ENCODE assay signal across 24 cellular contexts in genomic region chr15:96392380-96393208, GRCh38.
DNase-seq lines count a peak whose midpoint lies in the region; ATAC-seq and TF ChIP-seq lines count a peak whose summit lies in the region.
"Had no signal": no experiment of that assay in that cellular context is flagged by ENCODE, and none has a peak within 500 bp of the region (broad histone marks: within the 10 kb centered on the region; RNA-seq: fewer than 3 reads in every experiment).

No MANE protein-coding gene starts in this region.

- no peaks in the 10 kb centered on the region for H4K20me1 ChIP-seq in GM23338 (replicated peaks; ENCODE audit: insufficient read depth)
- H4K20me1 ChIP-seq in mammary epithelial cell (ENCODE audit: insufficient read depth, low read length) = no peaks in the 10 kb centered on the region

- H3K27me3 ChIP-seq in GM23338 (ENCODE audit: insufficient read depth) (peaks cover 25% of the 10 kb centered on the region), stomach (no peaks in the 10 kb centered on the region), mammary epithelial cell (ENCODE audit: insufficient read depth, low read length) (no peaks in the 10 kb centered on the region)
- H3K27me3 ChIP-seq: upper lobe of right lung had no signal

- peaks cover 6% of the 10 kb centered on the region for H3K27me3 Mint-ChIP-seq in GM23338 (ENCODE audit: insufficient read depth, low read depth, poor library complexity)
- peaks cover 26% of the 10 kb centered on the region for H3K27me3 Mint-ChIP-seq in WTC11 (ENCODE audit: low read depth)

- H3K27ac ChIP-seq in GM23338 (ENCODE audit: low read depth) (no peak overlapping the region), stomach (peak overlapping the region in 2 of 5 donors; percentile 29 to 49), mammary epithelial cell (ENCODE audit: insufficient read depth, low read depth, low read length) (no peak overlapping the region)
- H3K27ac ChIP-seq: neutrophil, RWPE1, upper lobe of right lung, WERI-Rb-1 had no signal

- no TSS peak for BruUV-seq in mammary epithelial cell (replicated peaks; lab: Mats Ljungman, UMichigan)

- DNase-seq in A172 (ENCODE audit: low spot score) (peak; percentile 11), GM23338 (ENCODE audit: low spot score) (peak; percentile 64), WTC11 (ENCODE audit: low spot score) (no peak), iris pigment epithelial cell (ENCODE audit: low read depth) (peak; percentile 18), NCI-H1417 (lab: John Stamatoyannopoulos, UW) (no peak), stomach (no peak), hippocampal formation (lab: John Stamatoyannopoulos, UW) (no peak), mammary epithelial cell (no peak)
- DNase-seq: ACHN; activated CD4-positive, alpha-beta memory T cell treated with anti-CD3 and anti-CD28 coated beads for 36 hours; activated T-cell treated with anti-CD3 and anti-CD28 coated beads, Interleukin-2, amount 50 U/mL, for 1 hour; CD4-positive, alpha-beta T cell; DMS79 treated with DMSO at 0.1 percent for 48 hours; kidney glomerular epithelial cell; mucosa of descending colon; NK-92 treated with Interleukin-12 subunit alpha and Interleukin-12 subunit beta, amount 100 ng/mL, for 24 hours; upper lobe of right lung; WERI-Rb-1 had no signal

- CTCF ChIA-PET in WTC11 (lab: Charles Lee) = no interaction called here
- CTCF ChIA-PET in mammary epithelial cell (lab: Charles Lee; ENCODE audit: low non-redundant PET) = interaction anchor here (0.6 kb wide), 1 partner anchor 679 kb away, joined by 3 read pairs; no protein-coding TSS in a partner anchor

- H3K4me2 ChIP-seq in GM23338 (peak overlapping the region; percentile 19; the same call in 1 of the 2 replicates), mammary epithelial cell (ENCODE audit: insufficient read depth, low read depth, low read length) (no peak overlapping the region)

- H3K4me3 Mint-ChIP-seq in GM23338 = no peak overlapping the region
- no peak overlapping the region for H3K4me3 Mint-ChIP-seq in WTC11
- H3K4me3 Mint-ChIP-seq: activated CD4-positive, alpha-beta memory T cell treated with anti-CD3 and anti-CD28 coated beads for 36 hours; activated naive CD4-positive, alpha-beta T cell treated with anti-CD3 and anti-CD28 coated beads, Interleukin-2, amount 50 U/mL, for 24 hours; brain; CD4-positive, alpha-beta T cell; dendritic cell treated with granulocyte-macrophage colony-stimulating factor and Interleukin-4, amounts not matched to agents 40 ng/mL and 50 ng/mL, for 4 days; stimulated activated naive CD8-positive, alpha-beta T cell treated with anti-CD3 and anti-CD28 coated beads, Interleukin-15, Interleukin-2, amounts not matched to agents 100 ng/mL and 50 ng/mL, for 24 hours had no signal

- ATAC-seq in GM23338 (peak; percentile 98), WTC11 (peak; percentile 95)
- ATAC-seq: mucosa of descending colon, upper lobe of right lung had no signal

- H3K79me2 ChIP-seq in GM23338 (replicated peaks; ENCODE audit: insufficient read depth) (no peaks in the 10 kb centered on the region), mammary epithelial cell (ENCODE audit: insufficient read depth, low read length) (no peaks in the 10 kb centered on the region)

- H3K4me1 ChIP-seq in GM23338 (ENCODE audit: insufficient read depth) = peaks cover 14% of the 10 kb centered on the region; the same call in 1 of the 2 replicates
- peaks cover 0 to 42% (median 11%) of the 10 kb centered on the region in 4 donors for H3K4me1 ChIP-seq in stomach
- no peaks in the 10 kb centered on the region for H3K4me1 ChIP-seq in mammary epithelial cell (ENCODE audit: insufficient read depth, low read length)
- H3K4me1 ChIP-seq: upper lobe of right lung had no signal

- H3K9me3 ChIP-seq in stomach = no peaks in the 10 kb centered on the region
- H3K9me3 ChIP-seq in mammary epithelial cell (replicated peaks; ENCODE audit: insufficient read depth, low read length) = no peaks in the 10 kb centered on the region
- H3K9me3 ChIP-seq: mucosa of descending colon, neutrophil, upper lobe of right lung had no signal

- no peaks in the 10 kb centered on the region for H3K9me2 ChIP-seq in GM23338 (ENCODE audit: insufficient read depth)

- 57 to 67% (median 67%) methylated on average over 10 of the region's 10 CpGs for WGBS in stomach, 5 donors
- WGBS in mammary epithelial cell (ENCODE audit: low coverage, missing lambda C conversion rate) = 48% methylated on average over 9 of the region's 10 CpGs

- dilution Hi-C loops in mammary epithelial cell (cut with HindIII; ENCODE audit: low sequenced_read_pairs) = no loop called here

- H3K9ac ChIP-seq in mammary epithelial cell (ENCODE audit: insufficient read depth, low read length) = no peak overlapping the region

- no peak overlapping the region for H2AFZ ChIP-seq in GM23338
- H2AFZ ChIP-seq in mammary epithelial cell (ENCODE audit: low read depth, low read length) = no peak overlapping the region

- H3K9me3 Mint-ChIP-seq in GM23338 (no peaks in the 10 kb centered on the region), WTC11 (no peaks in the 10 kb centered on the region)
- H3K9me3 Mint-ChIP-seq: activated naive CD4-positive, alpha-beta T cell treated with anti-CD3 and anti-CD28 coated beads, Interleukin-2, amount 50 U/mL, for 24 hours; brain; dendritic cell treated with granulocyte-macrophage colony-stimulating factor and Interleukin-4, amounts not matched to agents 40 ng/mL and 50 ng/mL, for 4 days had no signal

- POLR2A ChIA-PET in WTC11 (lab: Charles Lee) = no interaction called here

- no peaks in the 10 kb centered on the region for H3K36me3 ChIP-seq in GM23338 (ENCODE audit: insufficient read depth)
- H3K36me3 ChIP-seq in stomach = no peaks in the 10 kb centered on the region
- H3K36me3 ChIP-seq in mammary epithelial cell (ENCODE audit: insufficient read depth, low read length) = no peaks in the 10 kb centered on the region
- H3K36me3 ChIP-seq: neutrophil, upper lobe of right lung, WERI-Rb-1 had no signal

- TF ChIP-seq POLR2A in stomach (IDR thresholded peaks at IDR 0.05) = no peak

- intact Hi-C loops in stomach (cut with DNase I; ENCODE audit: low total_unique reads) (no loop called here), mammary epithelial cell (cut with micrococcal nuclease) (no loop called here)

- TF ChIP-seq CTCF in GM23338 (conservative IDR thresholded peaks at IDR 0.05; ENCODE audit: low read depth in 2 of 2) (no peak), WTC11 (IDR thresholded peaks at IDR 0.05) (no peak), stomach (IDR thresholded peaks at IDR 0.05) (no peak), mammary epithelial cell (conservative IDR thresholded peaks at IDR 0.05 in 1 of 2, IDR thresholded peaks at IDR 0.05 in 1 of 2; ENCODE audit: extremely low read depth in 1 of 2, insufficient read depth in 1 of 2, low read depth in 1 of 2, low read length in 2 of 2) (no peak)

- no peak overlapping the region for H3K4me3 ChIP-seq in GM23338
- no peak overlapping the region for H3K4me3 ChIP-seq in stomach
- no peak overlapping the region for H3K4me3 ChIP-seq in mammary epithelial cell (replicated peaks in 1 of 3; ENCODE audit: insufficient read depth in 1 of 3, low read depth in 2 of 3, low read length in 3 of 3)
- H3K4me3 ChIP-seq: mucosa of descending colon, upper lobe of right lung had no signal

- H3K27ac Mint-ChIP-seq in GM23338 = 0 out of 2 replicates have a peak overlapping the region, but pooled peaks have one; percentile 14
- no peak overlapping the region for H3K27ac Mint-ChIP-seq in WTC11
- H3K27ac Mint-ChIP-seq: activated CD4-positive, alpha-beta memory T cell treated with anti-CD3 and anti-CD28 coated beads for 36 hours; activated naive CD4-positive, alpha-beta T cell treated with anti-CD3 and anti-CD28 coated beads, Interleukin-2, amount 50 U/mL, for 24 hours; brain; CD4-positive, alpha-beta T cell; dendritic cell treated with granulocyte-macrophage colony-stimulating factor and Interleukin-4, amounts not matched to agents 40 ng/mL and 50 ng/mL, for 4 days; stimulated activated naive CD8-positive, alpha-beta T cell treated with anti-CD3 and anti-CD28 coated beads, Interleukin-15, Interleukin-2, amounts not matched to agents 100 ng/mL and 50 ng/mL, for 24 hours had no signal

- in situ Hi-C loops in mammary epithelial cell (cut with MboI; ENCODE audit: low sequenced_read_pairs in 2 of 2) = loop anchor here in 1 of 2 donors (25.0 kb wide), 1 partner anchor 195 kb away; no protein-coding TSS in a partner anchor

- no peaks in the 10 kb centered on the region for H3F3A ChIP-seq in GM23338 (replicated peaks; ENCODE audit: low read depth)

- peaks cover 17% of the 10 kb centered on the region for H3K4me1 Mint-ChIP-seq in GM23338
- peaks cover 16% of the 10 kb centered on the region for H3K4me1 Mint-ChIP-seq in WTC11
- H3K4me1 Mint-ChIP-seq: activated naive CD4-positive, alpha-beta T cell treated with anti-CD3 and anti-CD28 coated beads, Interleukin-2, amount 50 U/mL, for 24 hours had no signal

- no peak for TF ChIP-seq EP300 in stomach (IDR thresholded peaks at IDR 0.05)

- no peaks in the 10 kb centered on the region for H3K36me3 Mint-ChIP-seq in GM23338 (ENCODE audit: low read depth)
- no peaks in the 10 kb centered on the region for H3K36me3 Mint-ChIP-seq in WTC11
- H3K36me3 Mint-ChIP-seq: activated CD4-positive, alpha-beta memory T cell treated with anti-CD3 and anti-CD28 coated beads for 36 hours; activated naive CD4-positive, alpha-beta T cell treated with anti-CD3 and anti-CD28 coated beads, Interleukin-2, amount 50 U/mL, for 24 hours; brain had no signal

TF ChIP-seq in GM23338, 12 proteins besides CTCF, POLR2A, EP300 and RAD21 (continues in another document):
- no peak for TF ChIP-seq JUNB (IDR thresholded peaks at IDR 0.05; ENCODE audit: unreplicated experiment)
- TF ChIP-seq EZH2phosphoT487 (IDR thresholded peaks at IDR 0.05; ENCODE audit: unreplicated experiment) = no peak
- TF ChIP-seq NANOG (IDR thresholded peaks at IDR 0.05; ENCODE audit: borderline replicate concordance) = no peak
- no peak for TF ChIP-seq STAT1 (IDR thresholded peaks at IDR 0.05; ENCODE audit: unreplicated experiment)

TF ChIP-seq in WTC11, 78 proteins besides CTCF, POLR2A, EP300 and RAD21 (continues in another document):
- TF ChIP-seq MLX (CRISPR knock-in tag; IDR thresholded peaks at IDR 0.05) (no peak), SOX15 (CRISPR knock-in tag; IDR thresholded peaks at IDR 0.05) (no peak), JUN (CRISPR knock-in tag; IDR thresholded peaks at IDR 0.05) (no peak), HMGA2 (CRISPR knock-in tag; IDR thresholded peaks at IDR 0.05) (no peak)

Comparison
In these comparisons a context has a peak if more than half of its experiments do, and no peak if none do; other contexts are left out.
1. DNase-seq: peak in A172 (single experiment), GM23338 (single experiment) and iris pigment epithelial cell (single experiment); none in WTC11 (single experiment), NCI-H1417 (0 of 3), stomach (single experiment), hippocampal formation (0 of 2) and mammary epithelial cell (single experiment).